27 cellular contexts compared by ENCODE assay signal in genomic region chr3:56136514-56136913, GRCh38.
"Had no signal": no experiment of that assay in that cellular context is flagged by ENCODE, and none has a peak within 500 bp of the region (broad histone marks: within the 10 kb centered on the region; RNA-seq: fewer than 3 reads in every experiment).

No MANE protein-coding gene starts in this region.

- H3K36me3 ChIP-seq: adrenal gland, MG63 had no signal

- H3K27ac Mint-ChIP-seq: activated CD4-positive, alpha-beta T cell treated with anti-CD3 and anti-CD28 coated beads, Interleukin-2, amount 10 ng/mL, durations not matched to agents 24 days and 14 days; activated CD8-positive, alpha-beta T cell treated with anti-CD3 and anti-CD28 coated beads for 36 hours; activated naive CD4-positive, alpha-beta T cell treated with anti-CD3 and anti-CD28 coated beads, Interleukin-2, amount 50 U/mL, for 72 hours; activated T-cell treated with anti-CD3 and anti-CD28 coated beads, Interleukin-2, amount 50 U/mL, for 72 hours; activated T-helper 17 cell treated with anti-CD3 and anti-CD28 coated beads, Interleukin-2, amount 50 U/mL, for 72 hours had no signal

- H3K4me3 ChIP-seq: adrenal gland, K562, MG63, PC-9 had no signal

- H3K36me3 Mint-ChIP-seq: activated naive CD4-positive, alpha-beta T cell treated with anti-CD3 and anti-CD28 coated beads, Interleukin-2, amount 50 U/mL, for 72 hours had no signal

- H3K27ac ChIP-seq: adrenal gland, PC-9, RWPE1 had no signal

- H3K27me3 ChIP-seq: adrenal gland, MG63 had no signal

- H3K9me3 Mint-ChIP-seq: activated CD4-positive, alpha-beta T cell treated with anti-CD3 and anti-CD28 coated beads, Interleukin-2, amount 10 ng/mL, durations not matched to agents 24 days and 14 days; activated CD8-positive, alpha-beta T cell treated with anti-CD3 and anti-CD28 coated beads for 36 hours; activated T-cell treated with anti-CD3 and anti-CD28 coated beads, Interleukin-2, amount 50 U/mL, for 72 hours; activated T-helper 17 cell treated with anti-CD3 and anti-CD28 coated beads, Interleukin-2, amount 50 U/mL, for 72 hours; brain had no signal

- H3K4me3 Mint-ChIP-seq: activated CD4-positive, alpha-beta T cell treated with anti-CD3 and anti-CD28 coated beads, Interleukin-2, amount 10 ng/mL, durations not matched to agents 24 days and 14 days; activated CD8-positive, alpha-beta T cell treated with anti-CD3 and anti-CD28 coated beads for 36 hours; activated T-cell treated with anti-CD3 and anti-CD28 coated beads, Interleukin-2, amount 50 U/mL, for 72 hours; activated T-helper 17 cell treated with anti-CD3 and anti-CD28 coated beads, Interleukin-2, amount 50 U/mL, for 72 hours; brain had no signal

- H3K9me3 ChIP-seq: adrenal gland, MG63 had no signal

- H3K27me3 Mint-ChIP-seq: activated CD8-positive, alpha-beta T cell treated with anti-CD3 and anti-CD28 coated beads for 36 hours; brain had no signal

- DNase-seq: activated CD4-positive, alpha-beta T cell treated with anti-CD3 and anti-CD28 coated beads, Interleukin-2, amount 10 ng/mL, durations not matched to agents 24 days and 14 days; activated CD4-positive, alpha-beta T cell treated with anti-CD3 and anti-CD28 coated beads, Interleukin-2, amount 50 U/mL, for 4 hours; activated CD8-positive, alpha-beta T cell treated with anti-CD3 and anti-CD28 coated beads for 36 hours; activated effector memory CD4-positive, alpha-beta T cell treated with anti-CD3 and anti-CD28 coated beads, Interleukin-2, amount 50 U/mL, for 16 hours; activated naive CD4-positive, alpha-beta T cell; activated T-cell treated with anti-CD3 and anti-CD28 coated beads, Interleukin-2, amount 50 U/mL, for 1 hour; activated T-cell treated with anti-CD3 and anti-CD28 coated beads, Interleukin-2, amount 50 U/mL, for 72 hours; adrenal gland; central memory CD4-positive, alpha-beta T cell; NCI-H1048; NCI-H146; NCI-H187; NCI-H2029 treated with DMSO at 0.1 percent for 48 hours; NCI-H2107; NCI-H2171; NCI-H510A; NCI-H748 treated with DMSO at 0.1 percent for 48 hours; NK-92 treated with Interleukin-12 subunit alpha and Interleukin-12 subunit beta, amount 100 ng/mL, for 24 hours; PC-9; SIG-M5; T1000 had no signal

- H3K4me1 Mint-ChIP-seq: activated T-helper 17 cell treated with anti-CD3 and anti-CD28 coated beads, Interleukin-2, amount 50 U/mL, for 72 hours had no signal
